In genomic region chr7:129055294-129055816, GRCh38 we compare ENCODE assay signal across 8 cellular contexts. TPM values are rescaled to one million over a fixed set of nuclear protein-coding genes. Genes with fewer than 3 reads are reported as not detected.
A peak's percentile ranks its signal among the peaks of the same experiment; 100 is the strongest.
DNase-seq lines count a peak whose midpoint lies in the region; ATAC-seq and TF ChIP-seq lines count a peak whose summit lies in the region.

No MANE protein-coding gene starts in this region.

- peak overlapping the region; percentile 76 for H3K4me3 ChIP-seq in NB4 (ENCODE audit: low read depth, low read length)
- peak overlapping the region; percentile 98 for H3K4me3 ChIP-seq in endodermal cell (ENCODE audit: low read length)

- H3K36me3 Mint-ChIP-seq in endodermal cell (ENCODE audit: low read depth) (peaks cover 8% of the 10 kb centered on the region), nephron progenitor cell (ENCODE audit: low read depth) (peaks cover 6% of the 10 kb centered on the region)

- no peak for TF ChIP-seq CTCF in C4-2B (conservative IDR thresholded peaks at IDR 0.05)
- TF ChIP-seq CTCF in NB4 (IDR thresholded peaks at IDR 0.05; ENCODE audit: low read depth, low read length) = no peak
- no peak for TF ChIP-seq CTCF in endodermal cell (conservative IDR thresholded peaks at IDR 0.05)
- TF ChIP-seq CTCF in nephron progenitor cell (IDR thresholded peaks at IDR 0.05) = no peak

- 11 to 14% methylated on average over 8 to 9 of the region's 9 CpGs for WGBS in endodermal cell (ENCODE audit: insufficient coverage in 1 of 2, insufficient read length in 1 of 2), 2 experiments

- no peaks in the 10 kb centered on the region for H3K9me3 ChIP-seq in endodermal cell (ENCODE audit: control insufficient read depth, low read length)

- H3K4me3 Mint-ChIP-seq in endodermal cell (peak overlapping the region; percentile 97), nephron progenitor cell (peak overlapping the region; percentile 98)

- ATAC-seq in GM21619 (IDR thresholded peaks at IDR 0.05; ENCODE audit: unreplicated experiment) = peak; percentile 26

- H3K9me3 Mint-ChIP-seq in endodermal cell (no peaks in the 10 kb centered on the region), nephron progenitor cell (no peaks in the 10 kb centered on the region)

- H3K27ac Mint-ChIP-seq in endodermal cell (peak overlapping the region; percentile 99), nephron progenitor cell (peak overlapping the region; percentile 100)

- no peak for DNase-seq in NB4 (ENCODE audit: low read depth)
- no peak for DNase-seq in endodermal cell
- DNase-seq in nephron progenitor cell = no peak
- no peak for DNase-seq in NCI-H2171 (lab: John Stamatoyannopoulos, UW)
- DNase-seq in NK-92 (lab: John Stamatoyannopoulos, UW; ENCODE audit: unreplicated experiment) = no peak
- DNase-seq in D341Med (ENCODE audit: low spot score) = no peak

- H3K4me1 ChIP-seq in endodermal cell (ENCODE audit: control insufficient read depth, insufficient read depth, low read length) = no peaks in the 10 kb centered on the region

- peaks cover 13% of the 10 kb centered on the region for H3K4me1 Mint-ChIP-seq in endodermal cell
- peaks cover 35% of the 10 kb centered on the region for H3K4me1 Mint-ChIP-seq in nephron progenitor cell

- no peaks in the 10 kb centered on the region for H3K36me3 ChIP-seq in endodermal cell (ENCODE audit: control insufficient read depth, insufficient read depth, low read length)

- H3K27ac ChIP-seq in C4-2B (peak overlapping the region; percentile 88), endodermal cell (ENCODE audit: low read depth, low read length) (no peak overlapping the region)

- H3K27me3 ChIP-seq in endodermal cell (ENCODE audit: control insufficient read depth, insufficient read depth, low read length, poor library complexity, severe bottlenecking) = no peaks in the 10 kb centered on the region

- H3K27me3 Mint-ChIP-seq in endodermal cell (ENCODE audit: insufficient read depth) (no peaks in the 10 kb centered on the region), nephron progenitor cell (ENCODE audit: low read depth, poor library complexity) (peaks cover 23% of the 10 kb centered on the region)

- H3K9ac ChIP-seq in endodermal cell (ENCODE audit: extremely low read depth, low read length, poor library complexity, severe bottlenecking) = peak overlapping the region; percentile 89

- TF ChIP-seq POLR2A in NB4 (IDR thresholded peaks at IDR 0.05; ENCODE audit: extremely low read depth, insufficient read length) = no peak

RNA-seq across cellular contexts. Expression of gene TNPO3, which starts 0.4 kb away (rescaled TPM):
- total RNA-seq in endodermal cell = 10 to 100 TPM; 68.0 to 73.1 TPM
- 60.2 TPM for polyA plus RNA-seq in endodermal cell (2013, experiment 1 of 2)
- 55.3 TPM for polyA plus RNA-seq in endodermal cell (2013, experiment 2 of 2)
